ENCODE assay signal across 12 cellular contexts in the genomic region with DNA sequence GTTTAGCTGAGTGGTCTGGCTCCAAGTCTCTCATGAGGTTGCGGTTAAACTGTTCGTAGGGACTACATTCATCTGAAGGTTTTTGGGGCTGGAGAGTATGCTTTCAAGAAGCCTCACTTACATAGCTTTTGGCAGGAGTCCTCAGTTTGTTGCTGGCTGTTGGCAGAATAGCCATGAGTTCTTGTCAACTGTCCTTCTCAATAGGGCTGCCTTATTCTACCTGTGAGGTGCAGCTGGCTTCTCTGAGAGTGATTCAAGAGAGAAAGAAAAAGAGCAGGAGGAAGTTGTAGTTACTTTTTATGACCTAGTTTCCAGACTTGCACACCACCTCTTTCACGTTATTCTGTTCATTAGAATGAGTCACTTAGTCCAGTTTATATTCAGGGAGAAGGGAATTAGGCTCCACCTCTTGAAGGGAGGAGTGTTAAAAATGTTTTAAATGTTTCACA. TPM values are rescaled to one million over a fixed set of nuclear protein-coding genes. Genes with fewer than 3 reads are reported as not detected.
A peak's percentile ranks its signal among the peaks of the same experiment; 100 is the strongest.
DNase-seq lines count a peak whose midpoint lies in the region; ATAC-seq and TF ChIP-seq lines count a peak whose summit lies in the region.
"Had no signal": no experiment of that assay in that cellular context is flagged by ENCODE, and none has a peak within 500 bp of the region (broad histone marks: within the 10 kb centered on the region; RNA-seq: fewer than 3 reads in every experiment).

No MANE protein-coding gene starts in this region.

- H3K79me2 ChIP-seq in PC-3 (ENCODE audit: low read length), result no peaks in the 10 kb centered on the region

- no peak for DNase-seq in activated T-cell treated with anti-CD3 and anti-CD28 coated beads, Interleukin-2, amount 50 U/mL, for 72 hours
- no peak for DNase-seq in activated T-cell treated with anti-CD3 and anti-CD28 coated beads, Interleukin-2, amount 50 U/mL, for 4 hours
- DNase-seq in PC-3 (peak; percentile 53), fibroblast of gingiva (ENCODE audit: low read depth) (peak; percentile 62), T-helper 2 cell (no peak)
- DNase-seq in stimulated activated effector memory CD8-positive, alpha-beta T cell treated with anti-CD3 and anti-CD28 coated beads, Interleukin-12 subunit alpha, Interleukin-12 subunit beta, amount 100 ng/mL, for 72 hours (ENCODE audit: low spot score in 2 of 2), result no peak
- no peak for DNase-seq in stimulated activated CD4-positive, alpha-beta T cell treated with anti-CD3 and anti-CD28 coated beads, Interleukin-2, amount 100 ng/mL, for 24 hours
- DNase-seq: activated CD4-positive, alpha-beta T cell treated with anti-CD3 and anti-CD28 coated beads for 4 hours; body of pancreas; NCI-H146; Peyer's patch had no signal

- POLR2A ChIA-PET in PC-3 (lab: Charles Lee; ENCODE audit: unreplicated experiment), result no interaction called here

- H3K4me1 Mint-ChIP-seq in activated T-cell treated with anti-CD3 and anti-CD28 coated beads, Interleukin-2, amount 50 U/mL, for 72 hours (ENCODE audit: low read depth), result peaks cover 9% of the 10 kb centered on the region
- peaks cover 16% of the 10 kb centered on the region for H3K4me1 Mint-ChIP-seq in activated T-cell treated with anti-CD3 and anti-CD28 coated beads, Interleukin-2, amount 50 U/mL, for 4 hours (ENCODE audit: low read depth)
- H3K4me1 Mint-ChIP-seq in stimulated activated effector memory CD8-positive, alpha-beta T cell treated with anti-CD3 and anti-CD28 coated beads, Interleukin-12 subunit alpha, Interleukin-12 subunit beta, amount 100 ng/mL, for 72 hours, result peaks cover 13% of the 10 kb centered on the region

- BruUV-seq in PC-3 (replicated peaks; lab: Mats Ljungman, UMichigan), result no TSS peak

- no peaks in the 10 kb centered on the region for H3K9me3 ChIP-seq in PC-3 (ENCODE audit: low read length)
- H3K9me3 ChIP-seq: body of pancreas, Peyer's patch had no signal

- no peak for TF ChIP-seq CTCF in PC-3 (conservative IDR thresholded peaks at IDR 0.05; ENCODE audit: low read depth, low read length)

- H3K4me1 ChIP-seq in PC-3 (ENCODE audit: insufficient read depth, low read length), result peaks cover 7% of the 10 kb centered on the region
- H3K4me1 ChIP-seq: body of pancreas, Peyer's patch had no signal

- intact Hi-C loops in PC-3 (cut with micrococcal nuclease), result no loop called here

- no peaks in the 10 kb centered on the region for H3F3A ChIP-seq in PC-3 (ENCODE audit: low read length, unreplicated experiment)

- CTCF ChIA-PET in PC-3 (lab: Charles Lee), result no interaction called here

- no peak overlapping the region for H3K9ac ChIP-seq in PC-3 (ENCODE audit: low read length)

- H3K4me2 ChIP-seq in PC-3 (ENCODE audit: low read length), result peak overlapping the region; percentile 7; the same call in 1 of the 2 replicates

- no peaks in the 10 kb centered on the region for H3K27me3 Mint-ChIP-seq in activated T-cell treated with anti-CD3 and anti-CD28 coated beads, Interleukin-2, amount 50 U/mL, for 72 hours (ENCODE audit: low read depth)
- H3K27me3 Mint-ChIP-seq in activated T-cell treated with anti-CD3 and anti-CD28 coated beads, Interleukin-2, amount 50 U/mL, for 4 hours (ENCODE audit: low read depth), result no peaks in the 10 kb centered on the region

- H3K36me3 ChIP-seq in PC-3 (ENCODE audit: low read depth, low read length), result peaks cover 18% of the 10 kb centered on the region

- H2AFZ ChIP-seq in PC-3 (ENCODE audit: low read length), result no peak overlapping the region

- ATAC-seq in activated T-cell treated with anti-CD3 and anti-CD28 coated beads, Interleukin-2, amount 50 U/mL, for 72 hours (replicated peaks in 1 of 2), result no peak
- ATAC-seq in activated T-cell treated with anti-CD3 and anti-CD28 coated beads, Interleukin-2, amount 50 U/mL, for 4 hours, result no peak
- ATAC-seq in PC-3 (peak; percentile 94), GM19463 (IDR thresholded peaks at IDR 0.05; ENCODE audit: unreplicated experiment) (no peak)
- peak; percentile 46 for ATAC-seq in stimulated activated effector memory CD8-positive, alpha-beta T cell treated with anti-CD3 and anti-CD28 coated beads, Interleukin-12 subunit alpha, Interleukin-12 subunit beta, amount 100 ng/mL, for 72 hours
- ATAC-seq: body of pancreas had no signal

- H3K36me3 Mint-ChIP-seq in activated T-cell treated with anti-CD3 and anti-CD28 coated beads, Interleukin-2, amount 50 U/mL, for 72 hours (ENCODE audit: insufficient read depth in 2 of 2), result peaks cover 15 to 27% of the 10 kb centered on the region in 2 donors
- H3K36me3 Mint-ChIP-seq in activated T-cell treated with anti-CD3 and anti-CD28 coated beads, Interleukin-2, amount 50 U/mL, for 4 hours (ENCODE audit: insufficient read depth), result peaks cover 44% of the 10 kb centered on the region
- peaks cover 81% of the 10 kb centered on the region for H3K36me3 Mint-ChIP-seq in stimulated activated effector memory CD8-positive, alpha-beta T cell treated with anti-CD3 and anti-CD28 coated beads, Interleukin-12 subunit alpha, Interleukin-12 subunit beta, amount 100 ng/mL, for 72 hours

- H3K4me3 Mint-ChIP-seq in activated T-cell treated with anti-CD3 and anti-CD28 coated beads, Interleukin-2, amount 50 U/mL, for 72 hours, result no peak overlapping the region
- H3K4me3 Mint-ChIP-seq in activated T-cell treated with anti-CD3 and anti-CD28 coated beads, Interleukin-2, amount 50 U/mL, for 4 hours, result no peak overlapping the region
- no peak overlapping the region for H3K4me3 Mint-ChIP-seq in stimulated activated effector memory CD8-positive, alpha-beta T cell treated with anti-CD3 and anti-CD28 coated beads, Interleukin-12 subunit alpha, Interleukin-12 subunit beta, amount 100 ng/mL, for 72 hours

- H3K4me3 ChIP-seq in PC-3 (ENCODE audit: low read length), result no peak overlapping the region
- H3K4me3 ChIP-seq: body of pancreas, Peyer's patch had no signal

- H4K20me1 ChIP-seq in PC-3 (ENCODE audit: low read length), result no peaks in the 10 kb centered on the region

- no peaks in the 10 kb centered on the region for H3K9me2 ChIP-seq in PC-3 (replicated peaks; ENCODE audit: low read length)

- H3K27ac Mint-ChIP-seq in activated T-cell treated with anti-CD3 and anti-CD28 coated beads, Interleukin-2, amount 50 U/mL, for 72 hours, result peak overlapping the region; percentile 78
- H3K27ac Mint-ChIP-seq in stimulated activated effector memory CD8-positive, alpha-beta T cell treated with anti-CD3 and anti-CD28 coated beads, Interleukin-12 subunit alpha, Interleukin-12 subunit beta, amount 100 ng/mL, for 72 hours, result peak overlapping the region; percentile 40

- H3K27ac ChIP-seq in PC-3 (ENCODE audit: low read length), result no peak overlapping the region
- H3K27ac ChIP-seq: body of pancreas, Peyer's patch had no signal

- no peaks in the 10 kb centered on the region for H3K27me3 ChIP-seq in PC-3 (ENCODE audit: low read length)
- H3K27me3 ChIP-seq: body of pancreas, Peyer's patch had no signal

- H3K9me3 Mint-ChIP-seq in activated T-cell treated with anti-CD3 and anti-CD28 coated beads, Interleukin-2, amount 50 U/mL, for 72 hours, result no peaks in the 10 kb centered on the region
- no peaks in the 10 kb centered on the region for H3K9me3 Mint-ChIP-seq in activated T-cell treated with anti-CD3 and anti-CD28 coated beads, Interleukin-2, amount 50 U/mL, for 4 hours
- H3K9me3 Mint-ChIP-seq in stimulated activated effector memory CD8-positive, alpha-beta T cell treated with anti-CD3 and anti-CD28 coated beads, Interleukin-12 subunit alpha, Interleukin-12 subunit beta, amount 100 ng/mL, for 72 hours, result no peaks in the 10 kb centered on the region

RNA-seq across cellular contexts. Expression of gene YTHDC2, which starts 33.2 kb away (rescaled TPM):
- total RNA-seq in activated T-cell treated with anti-CD3 and anti-CD28 coated beads, Interleukin-2, amount 50 U/mL, for 72 hours, result 10 to 100 TPM; 21.9 to 27.4 TPM
- 10 to 100 TPM; 22.7 to 25.4 (median 23.9) TPM for total RNA-seq in activated T-cell treated with anti-CD3 and anti-CD28 coated beads, Interleukin-2, amount 50 U/mL, for 4 hours
- total RNA-seq in PC-3 (2014; rRNA removed), result 16.9 and 20.2 TPM in 2 replicates

RNA-seq across cellular contexts. Expression of gene MCC, which starts 58.5 kb away (rescaled TPM):
- total RNA-seq in activated T-cell treated with anti-CD3 and anti-CD28 coated beads, Interleukin-2, amount 50 U/mL, for 72 hours, result 1 to 10 TPM; 3.3 to 4.2 TPM
- 1 to 10 TPM; 1.2 to 2.9 (median 2.5) TPM for total RNA-seq in activated T-cell treated with anti-CD3 and anti-CD28 coated beads, Interleukin-2, amount 50 U/mL, for 4 hours
- 7.1 and 10.3 TPM in 2 replicates for total RNA-seq in PC-3 (2014; rRNA removed)

Comparison
In these comparisons a context has a peak if more than half of its experiments do, and no peak if none do; other contexts are left out.
1. ATAC-seq: peak in PC-3 (single experiment) and stimulated activated effector memory CD8-positive, alpha-beta T cell treated with anti-CD3 and anti-CD28 coated beads, Interleukin-12 subunit alpha, Interleukin-12 subunit beta, amount 100 ng/mL, for 72 hours (single experiment); none in activated T-cell treated with anti-CD3 and anti-CD28 coated beads, Interleukin-2, amount 50 U/mL, for 72 hours (0 of 2), activated T-cell treated with anti-CD3 and anti-CD28 coated beads, Interleukin-2, amount 50 U/mL, for 4 hours (0 of 2) and GM19463 (single experiment).
2. DNase-seq: peak in PC-3 (single experiment) and fibroblast of gingiva (single experiment); none in activated T-cell treated with anti-CD3 and anti-CD28 coated beads, Interleukin-2, amount 50 U/mL, for 72 hours (0 of 2), activated T-cell treated with anti-CD3 and anti-CD28 coated beads, Interleukin-2, amount 50 U/mL, for 4 hours (single experiment), stimulated activated effector memory CD8-positive, alpha-beta T cell treated with anti-CD3 and anti-CD28 coated beads, Interleukin-12 subunit alpha, Interleukin-12 subunit beta, amount 100 ng/mL, for 72 hours (0 of 2), stimulated activated CD4-positive, alpha-beta T cell treated with anti-CD3 and anti-CD28 coated beads, Interleukin-2, amount 100 ng/mL, for 24 hours (0 of 2) and T-helper 2 cell (0 of 5).